In the genomic region with DNA sequence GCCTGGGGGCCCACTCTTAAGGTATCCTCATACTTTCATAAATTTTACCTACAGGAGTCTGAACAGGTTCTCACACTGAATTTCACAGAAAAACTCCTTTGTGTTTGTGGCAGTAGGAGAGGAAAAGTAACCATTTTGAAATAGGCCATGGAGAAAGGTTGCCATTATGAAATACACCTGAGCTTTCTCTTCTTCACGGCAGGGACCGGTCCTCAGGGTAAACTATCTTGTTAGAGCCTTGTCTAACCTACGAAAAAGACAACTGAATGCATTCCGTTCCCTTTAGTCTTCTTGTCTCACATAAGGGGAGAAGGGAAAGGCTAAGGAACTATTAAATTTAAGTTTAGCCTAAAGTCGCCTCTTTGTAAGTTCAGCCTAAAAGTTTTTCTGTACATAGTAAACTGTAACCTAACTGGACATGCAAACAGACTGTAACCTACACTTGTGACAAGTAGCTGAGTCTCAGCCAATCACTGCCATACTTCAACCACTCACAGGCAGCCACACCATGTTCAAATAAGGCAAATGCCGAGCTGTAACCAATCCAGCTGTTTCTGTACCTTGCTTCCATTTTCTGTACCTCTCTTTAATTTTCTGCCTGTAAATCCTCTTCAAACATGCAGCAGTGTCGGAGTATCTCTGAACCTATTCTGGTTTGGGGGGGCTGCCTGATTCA, we compare ENCODE assay signal across 1 cellular context.
TF ChIP-seq lines count a peak whose summit lies in the region.

No MANE protein-coding gene starts in this region.

TF ChIP-seq in K562, 482 proteins besides CTCF, POLR2A, EP300 and RAD21 (continued from another document):
- TF ChIP-seq PTBP1 (IDR thresholded peaks at IDR 0.05; ENCODE audit: low read depth, low read length): no peak
- no peak for TF ChIP-seq ERF (CRISPR knock-in tag; IDR thresholded peaks at IDR 0.05)
- TF ChIP-seq, protein P1, sequence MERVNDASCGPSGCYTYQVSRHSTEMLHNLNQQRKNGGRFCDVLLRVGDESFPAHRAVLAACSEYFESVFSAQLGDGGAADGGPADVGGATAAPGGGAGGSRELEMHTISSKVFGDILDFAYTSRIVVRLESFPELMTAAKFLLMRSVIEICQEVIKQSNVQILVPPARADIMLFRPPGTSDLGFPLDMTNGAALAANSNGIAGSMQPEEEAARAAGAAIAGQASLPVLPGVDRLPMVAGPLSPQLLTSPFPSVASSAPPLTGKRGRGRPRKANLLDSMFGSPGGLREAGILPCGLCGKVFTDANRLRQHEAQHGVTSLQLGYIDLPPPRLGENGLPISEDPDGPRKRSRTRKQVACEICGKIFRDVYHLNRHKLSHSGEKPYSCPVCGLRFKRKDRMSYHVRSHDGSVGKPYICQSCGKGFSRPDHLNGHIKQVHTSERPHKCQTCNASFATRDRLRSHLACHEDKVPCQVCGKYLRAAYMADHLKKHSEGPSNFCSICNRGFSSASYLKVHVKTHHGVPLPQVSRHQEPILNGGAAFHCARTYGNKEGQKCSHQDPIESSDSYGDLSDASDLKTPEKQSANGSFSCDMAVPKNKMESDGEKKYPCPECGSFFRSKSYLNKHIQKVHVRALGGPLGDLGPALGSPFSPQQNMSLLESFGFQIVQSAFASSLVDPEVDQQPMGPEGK (CRISPR knock-in tag; IDR thresholded peaks at IDR 0.05; ENCODE audit: borderline replicate concordance): no peak
- TF ChIP-seq EWSR1 (IDR thresholded peaks at IDR 0.05; ENCODE audit: borderline replicate concordance, low read depth, partially characterized antibody): no peak
- TF ChIP-seq SRSF3 (IDR thresholded peaks at IDR 0.05; ENCODE audit: insufficient read depth, low read length): no peak
- TF ChIP-seq, protein P2, sequence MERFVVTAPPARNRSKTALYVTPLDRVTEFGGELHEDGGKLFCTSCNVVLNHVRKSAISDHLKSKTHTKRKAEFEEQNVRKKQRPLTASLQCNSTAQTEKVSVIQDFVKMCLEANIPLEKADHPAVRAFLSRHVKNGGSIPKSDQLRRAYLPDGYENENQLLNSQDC (CRISPR knock-in tag; IDR thresholded peaks at IDR 0.05): no peak
- no peak for TF ChIP-seq RFX7 (CRISPR knock-in tag; IDR thresholded peaks at IDR 0.05)
- no peak for TF ChIP-seq TRIM28 (IDR thresholded peaks at IDR 0.05)
- TF ChIP-seq, protein P3, sequence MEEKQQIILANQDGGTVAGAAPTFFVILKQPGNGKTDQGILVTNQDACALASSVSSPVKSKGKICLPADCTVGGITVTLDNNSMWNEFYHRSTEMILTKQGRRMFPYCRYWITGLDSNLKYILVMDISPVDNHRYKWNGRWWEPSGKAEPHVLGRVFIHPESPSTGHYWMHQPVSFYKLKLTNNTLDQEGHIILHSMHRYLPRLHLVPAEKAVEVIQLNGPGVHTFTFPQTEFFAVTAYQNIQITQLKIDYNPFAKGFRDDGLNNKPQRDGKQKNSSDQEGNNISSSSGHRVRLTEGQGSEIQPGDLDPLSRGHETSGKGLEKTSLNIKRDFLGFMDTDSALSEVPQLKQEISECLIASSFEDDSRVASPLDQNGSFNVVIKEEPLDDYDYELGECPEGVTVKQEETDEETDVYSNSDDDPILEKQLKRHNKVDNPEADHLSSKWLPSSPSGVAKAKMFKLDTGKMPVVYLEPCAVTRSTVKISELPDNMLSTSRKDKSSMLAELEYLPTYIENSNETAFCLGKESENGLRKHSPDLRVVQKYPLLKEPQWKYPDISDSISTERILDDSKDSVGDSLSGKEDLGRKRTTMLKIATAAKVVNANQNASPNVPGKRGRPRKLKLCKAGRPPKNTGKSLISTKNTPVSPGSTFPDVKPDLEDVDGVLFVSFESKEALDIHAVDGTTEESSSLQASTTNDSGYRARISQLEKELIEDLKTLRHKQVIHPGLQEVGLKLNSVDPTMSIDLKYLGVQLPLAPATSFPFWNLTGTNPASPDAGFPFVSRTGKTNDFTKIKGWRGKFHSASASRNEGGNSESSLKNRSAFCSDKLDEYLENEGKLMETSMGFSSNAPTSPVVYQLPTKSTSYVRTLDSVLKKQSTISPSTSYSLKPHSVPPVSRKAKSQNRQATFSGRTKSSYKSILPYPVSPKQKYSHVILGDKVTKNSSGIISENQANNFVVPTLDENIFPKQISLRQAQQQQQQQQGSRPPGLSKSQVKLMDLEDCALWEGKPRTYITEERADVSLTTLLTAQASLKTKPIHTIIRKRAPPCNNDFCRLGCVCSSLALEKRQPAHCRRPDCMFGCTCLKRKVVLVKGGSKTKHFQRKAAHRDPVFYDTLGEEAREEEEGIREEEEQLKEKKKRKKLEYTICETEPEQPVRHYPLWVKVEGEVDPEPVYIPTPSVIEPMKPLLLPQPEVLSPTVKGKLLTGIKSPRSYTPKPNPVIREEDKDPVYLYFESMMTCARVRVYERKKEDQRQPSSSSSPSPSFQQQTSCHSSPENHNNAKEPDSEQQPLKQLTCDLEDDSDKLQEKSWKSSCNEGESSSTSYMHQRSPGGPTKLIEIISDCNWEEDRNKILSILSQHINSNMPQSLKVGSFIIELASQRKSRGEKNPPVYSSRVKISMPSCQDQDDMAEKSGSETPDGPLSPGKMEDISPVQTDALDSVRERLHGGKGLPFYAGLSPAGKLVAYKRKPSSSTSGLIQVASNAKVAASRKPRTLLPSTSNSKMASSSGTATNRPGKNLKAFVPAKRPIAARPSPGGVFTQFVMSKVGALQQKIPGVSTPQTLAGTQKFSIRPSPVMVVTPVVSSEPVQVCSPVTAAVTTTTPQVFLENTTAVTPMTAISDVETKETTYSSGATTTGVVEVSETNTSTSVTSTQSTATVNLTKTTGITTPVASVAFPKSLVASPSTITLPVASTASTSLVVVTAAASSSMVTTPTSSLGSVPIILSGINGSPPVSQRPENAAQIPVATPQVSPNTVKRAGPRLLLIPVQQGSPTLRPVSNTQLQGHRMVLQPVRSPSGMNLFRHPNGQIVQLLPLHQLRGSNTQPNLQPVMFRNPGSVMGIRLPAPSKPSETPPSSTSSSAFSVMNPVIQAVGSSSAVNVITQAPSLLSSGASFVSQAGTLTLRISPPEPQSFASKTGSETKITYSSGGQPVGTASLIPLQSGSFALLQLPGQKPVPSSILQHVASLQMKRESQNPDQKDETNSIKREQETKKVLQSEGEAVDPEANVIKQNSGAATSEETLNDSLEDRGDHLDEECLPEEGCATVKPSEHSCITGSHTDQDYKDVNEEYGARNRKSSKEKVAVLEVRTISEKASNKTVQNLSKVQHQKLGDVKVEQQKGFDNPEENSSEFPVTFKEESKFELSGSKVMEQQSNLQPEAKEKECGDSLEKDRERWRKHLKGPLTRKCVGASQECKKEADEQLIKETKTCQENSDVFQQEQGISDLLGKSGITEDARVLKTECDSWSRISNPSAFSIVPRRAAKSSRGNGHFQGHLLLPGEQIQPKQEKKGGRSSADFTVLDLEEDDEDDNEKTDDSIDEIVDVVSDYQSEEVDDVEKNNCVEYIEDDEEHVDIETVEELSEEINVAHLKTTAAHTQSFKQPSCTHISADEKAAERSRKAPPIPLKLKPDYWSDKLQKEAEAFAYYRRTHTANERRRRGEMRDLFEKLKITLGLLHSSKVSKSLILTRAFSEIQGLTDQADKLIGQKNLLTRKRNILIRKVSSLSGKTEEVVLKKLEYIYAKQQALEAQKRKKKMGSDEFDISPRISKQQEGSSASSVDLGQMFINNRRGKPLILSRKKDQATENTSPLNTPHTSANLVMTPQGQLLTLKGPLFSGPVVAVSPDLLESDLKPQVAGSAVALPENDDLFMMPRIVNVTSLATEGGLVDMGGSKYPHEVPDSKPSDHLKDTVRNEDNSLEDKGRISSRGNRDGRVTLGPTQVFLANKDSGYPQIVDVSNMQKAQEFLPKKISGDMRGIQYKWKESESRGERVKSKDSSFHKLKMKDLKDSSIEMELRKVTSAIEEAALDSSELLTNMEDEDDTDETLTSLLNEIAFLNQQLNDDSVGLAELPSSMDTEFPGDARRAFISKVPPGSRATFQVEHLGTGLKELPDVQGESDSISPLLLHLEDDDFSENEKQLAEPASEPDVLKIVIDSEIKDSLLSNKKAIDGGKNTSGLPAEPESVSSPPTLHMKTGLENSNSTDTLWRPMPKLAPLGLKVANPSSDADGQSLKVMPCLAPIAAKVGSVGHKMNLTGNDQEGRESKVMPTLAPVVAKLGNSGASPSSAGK (IDR thresholded peaks at IDR 0.05): no peak
- no peak for TF ChIP-seq CAMTA2 (CRISPR knock-in tag; conservative IDR thresholded peaks at IDR 0.05)
- no peak for TF ChIP-seq RHOXF2B (CRISPR knock-in tag; conservative IDR thresholded peaks at IDR 0.05)
- TF ChIP-seq, protein P4, sequence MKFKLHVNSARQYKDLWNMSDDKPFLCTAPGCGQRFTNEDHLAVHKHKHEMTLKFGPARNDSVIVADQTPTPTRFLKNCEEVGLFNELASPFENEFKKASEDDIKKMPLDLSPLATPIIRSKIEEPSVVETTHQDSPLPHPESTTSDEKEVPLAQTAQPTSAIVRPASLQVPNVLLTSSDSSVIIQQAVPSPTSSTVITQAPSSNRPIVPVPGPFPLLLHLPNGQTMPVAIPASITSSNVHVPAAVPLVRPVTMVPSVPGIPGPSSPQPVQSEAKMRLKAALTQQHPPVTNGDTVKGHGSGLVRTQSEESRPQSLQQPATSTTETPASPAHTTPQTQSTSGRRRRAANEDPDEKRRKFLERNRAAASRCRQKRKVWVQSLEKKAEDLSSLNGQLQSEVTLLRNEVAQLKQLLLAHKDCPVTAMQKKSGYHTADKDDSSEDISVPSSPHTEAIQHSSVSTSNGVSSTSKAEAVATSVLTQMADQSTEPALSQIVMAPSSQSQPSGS (CRISPR knock-in tag; IDR thresholded peaks at IDR 0.05): no peak
- no peak for TF ChIP-seq ZKSCAN8 (CRISPR knock-in tag; IDR thresholded peaks at IDR 0.05)
